In genomic region chr6:27700337-27700736, GRCh38 we compare ENCODE assay signal across 23 cellular contexts.
"Had no signal": no experiment of that assay in that cellular context is flagged by ENCODE, and none has a peak within 500 bp of the region (broad histone marks: within the 10 kb centered on the region; RNA-seq: fewer than 3 reads in every experiment).

No MANE protein-coding gene starts in this region.

- ATAC-seq: naive thymus-derived CD4-positive, alpha-beta T cell; natural killer cell treated with Interleukin-12 subunit alpha and Interleukin-12 subunit beta and Interleukin-15 and Interleukin-18, amount 100 ng/mL, for 72 hours; right lobe of liver; stimulated activated memory B cell treated with anti-CD40 and anti-IgM and Interleukin-4, amounts not matched to agents 10 μg/mL and 1 μg/mL and 100 μg/mL, for 72 hours; stimulated activated naive CD8-positive, alpha-beta T cell treated with anti-CD3 and anti-CD28 coated beads, Interleukin-15, amount 100 ng/mL, for 72 hours had no signal

- H3K4me3 Mint-ChIP-seq: mesothelial cell of epicardium; naive thymus-derived CD4-positive, alpha-beta T cell; natural killer cell treated with Interleukin-12 subunit alpha and Interleukin-12 subunit beta and Interleukin-15 and Interleukin-18, amount 100 ng/mL, for 72 hours; stimulated activated memory B cell treated with anti-CD40 and anti-IgM and Interleukin-4, amounts not matched to agents 10 μg/mL and 1 μg/mL and 100 μg/mL, for 72 hours; stimulated activated naive CD8-positive, alpha-beta T cell treated with anti-CD3 and anti-CD28 coated beads, Interleukin-15, amount 100 ng/mL, for 72 hours; type B pancreatic cell had no signal

- H3K36me3 ChIP-seq: left ventricle myocardium inferior, ovary, right atrium auricular region, right lobe of liver, tibial nerve, uterus had no signal

- H3K9me3 ChIP-seq: left ventricle myocardium inferior, ovary, right atrium auricular region, right lobe of liver, uterus had no signal

- H3K27me3 Mint-ChIP-seq: progenitor cell of endocrine pancreas; stimulated activated memory B cell treated with anti-CD40 and anti-IgM and Interleukin-4, amounts not matched to agents 10 μg/mL and 1 μg/mL and 100 μg/mL, for 72 hours; stimulated activated naive CD8-positive, alpha-beta T cell treated with anti-CD3 and anti-CD28 coated beads, Interleukin-15, amount 100 ng/mL, for 72 hours; type B pancreatic cell had no signal

- DNase-seq: islet precursor cell; left ventricle myocardium inferior; mesendoderm; naive thymus-derived CD4-positive, alpha-beta T cell; ovary; right lobe of liver; stimulated activated CD4-positive, alpha-beta T cell treated with anti-CD3 and anti-CD28 coated beads, Interleukin-1b, Interleukin-23, amount 100 ng/mL, for 48 hours; stimulated activated CD4-positive, alpha-beta T cell treated with anti-CD3 and anti-CD28 coated beads, Interleukin-2, amount 100 ng/mL, for 48 hours; stimulated activated CD4-positive, alpha-beta T cell treated with anti-CD3 and anti-CD28 coated beads, Interleukin-4, amount 100 ng/mL, for 4 hours; stimulated activated CD8-positive, alpha-beta memory T cell treated with anti-CD3 and anti-CD28 coated beads, Interleukin-4, amount 100 ng/mL, for 48 hours; stimulated activated naive CD4-positive, alpha-beta T cell treated with Interleukin-2 at 50 U/mL for 16 hours; stimulated activated naive CD8-positive, alpha-beta T cell treated with anti-CD3 and anti-CD28 coated beads, Interleukin-15, amount 100 ng/mL, for 72 hours; substantia nigra; uterus had no signal

- H3K4me3 ChIP-seq: left ventricle myocardium inferior, lung, ovary, right atrium auricular region, right lobe of liver, smooth muscle cell, tibial nerve, uterus had no signal

- H3K27me3 ChIP-seq: ovary, right atrium auricular region, right lobe of liver, uterus had no signal

- H3K4me1 ChIP-seq: left ventricle myocardium inferior, right atrium auricular region, right lobe of liver, tibial nerve, uterus had no signal

- H3K9me3 Mint-ChIP-seq: natural killer cell treated with Interleukin-12 subunit alpha and Interleukin-12 subunit beta and Interleukin-15 and Interleukin-18, amount 100 ng/mL, for 72 hours; stimulated activated memory B cell treated with anti-CD40 and anti-IgM and Interleukin-4, amounts not matched to agents 10 μg/mL and 1 μg/mL and 100 μg/mL, for 72 hours; type B pancreatic cell had no signal

- H3K27ac ChIP-seq: left ventricle myocardium inferior, ovary, right atrium auricular region, right lobe of liver, tibial nerve, uterus had no signal

- H3K27ac Mint-ChIP-seq: mesothelial cell of epicardium; naive thymus-derived CD4-positive, alpha-beta T cell; natural killer cell treated with Interleukin-12 subunit alpha and Interleukin-12 subunit beta and Interleukin-15 and Interleukin-18, amount 100 ng/mL, for 72 hours; progenitor cell of endocrine pancreas; stimulated activated memory B cell treated with anti-CD40 and anti-IgM and Interleukin-4, amounts not matched to agents 10 μg/mL and 1 μg/mL and 100 μg/mL, for 72 hours; type B pancreatic cell had no signal
